In genomic region chr4:121665371-121665770, GRCh38 we compare ENCODE assay signal across 22 cellular contexts.
"Had no signal": no experiment of that assay in that cellular context is flagged by ENCODE, and none has a peak within 500 bp of the region (broad histone marks: within the 10 kb centered on the region; RNA-seq: fewer than 3 reads in every experiment).

No MANE protein-coding gene starts in this region.

- FAIRE-seq: HTR-8/SVneo had no signal

- H3K27ac ChIP-seq: HL-60, RWPE1, SJCRH30 had no signal

- H3K4me3 ChIP-seq: MG63, SJCRH30 had no signal

- DNase-seq: Karpas-422, KG1, NCI-H1092, NCI-H1105 treated with DMSO at 0.1 percent for 48 hours, NCI-H1417 treated with DMSO at 0.1 percent for 48 hours, NCI-H146, NCI-H1694 treated with DMSO at 0.1 percent for 48 hours, NCI-H1930, NCI-H2081, NCI-H2107, NCI-H2227 treated with DMSO at 0.1 percent for 48 hours, NCI-H524, NCI-H69, NCI-H774, SHP77 treated with DMSO at 0.1 percent for 48 hours, SJCRH30 had no signal

- H3K4me1 ChIP-seq: SJCRH30 had no signal

- H3K27me3 ChIP-seq: MG63, SJCRH30 had no signal

- H3K9me3 ChIP-seq: MG63, SJCRH30 had no signal

- ATAC-seq: Panc1, SK-N-SH treated with all-trans-retinoic acid at 6 μM for 48 hours had no signal
